ENCODE assay signal across 12 cellular contexts in genomic region chr5:177468329-177469058, GRCh38. TPM values are rescaled to one million over a fixed set of nuclear protein-coding genes. Genes with fewer than 3 reads are reported as not detected.
DNase-seq lines count a peak whose midpoint lies in the region; ATAC-seq and TF ChIP-seq lines count a peak whose summit lies in the region.
"Had no signal": no experiment of that assay in that cellular context is flagged by ENCODE, and none has a peak within 500 bp of the region (broad histone marks: within the 10 kb centered on the region; RNA-seq: fewer than 3 reads in every experiment).

No MANE protein-coding gene starts in this region.

- ATAC-seq in foreskin keratinocyte = peak; percentile 69
- ATAC-seq in HG03565 (IDR thresholded peaks at IDR 0.05; ENCODE audit: unreplicated experiment) = no peak

- H3K4me1 ChIP-seq in foreskin keratinocyte (peaks cover 12% of the 10 kb centered on the region), osteoblast (ENCODE audit: insufficient read depth, low read length) (peaks cover 38% of the 10 kb centered on the region)

- no peak overlapping the region for H3K4me3 ChIP-seq in osteoblast (ENCODE audit: insufficient read depth, low read length)

- peaks cover 58% of the 10 kb centered on the region for H4K20me1 ChIP-seq in osteoblast (ENCODE audit: insufficient read depth, low read length)

- H3K79me2 ChIP-seq in osteoblast (ENCODE audit: insufficient read depth, low read length) = peaks cover 49% of the 10 kb centered on the region

- DNase-seq in ELF-1 (ENCODE audit: low read depth, low spot score) = peak; percentile 79
- peak; percentile 29 for DNase-seq in T1000 (lab: John Stamatoyannopoulos, UW)
- peak; percentile 55 to 77 for DNase-seq in foreskin keratinocyte
- DNase-seq in osteoblast (ENCODE audit: insufficient read length, low spot score, missing footprints) = peak; percentile 94
- DNase-seq in cerebellum (ENCODE audit: low spot score) = no peak
- no peak for DNase-seq in SIG-M5 treated with dmso at 0.1 percent for 504 hours (lab: John Stamatoyannopoulos, UW; ENCODE audit: unreplicated experiment)
- DNase-seq in NCI-H1048 (lab: John Stamatoyannopoulos, UW) = no peak
- DNase-seq: activated B cell treated with CpG ODN at 0.5 μM for 24 hours; effector CD8-positive, alpha-beta T cell; NCI-H2171; stimulated activated CD4-positive, alpha-beta T cell treated with anti-CD3 and anti-CD28 coated beads, Interleukin-2, amount 100 ng/mL, for 24 hours had no signal

- no peak overlapping the region for H2AFZ ChIP-seq in osteoblast (ENCODE audit: low read length)

- H3K27me3 ChIP-seq in foreskin keratinocyte = no peaks in the 10 kb centered on the region
- H3K27me3 ChIP-seq in osteoblast (ENCODE audit: insufficient read depth, low read length) = no peaks in the 10 kb centered on the region

- TF ChIP-seq CTCF in foreskin keratinocyte (conservative IDR thresholded peaks at IDR 0.05) (no peak), osteoblast (IDR thresholded peaks at IDR 0.05; ENCODE audit: extremely low read depth, low read depth, low read length) (no peak)

- no peak overlapping the region for H3K4me2 ChIP-seq in osteoblast (ENCODE audit: insufficient read depth, low read length)

- H3K27ac ChIP-seq in foreskin keratinocyte (no peak overlapping the region), osteoblast (ENCODE audit: low read depth, low read length) (peak overlapping the region; percentile 80)

- H3K36me3 ChIP-seq in osteoblast (ENCODE audit: insufficient read depth, low read length) = peaks cover 37% of the 10 kb centered on the region

- no peaks in the 10 kb centered on the region for H3K9me3 ChIP-seq in osteoblast (ENCODE audit: low read depth, low read length)

RNA-seq across cellular contexts. Expression of gene DBN1, which starts 4.9 kb away (rescaled TPM):
- total RNA-seq in foreskin keratinocyte (80.8 and 88.5 TPM in 2 replicates), osteoblast (121 and 139 TPM in 2 replicates), cerebellum (139 TPM)
- polyA plus RNA-seq in foreskin keratinocyte = 69.8 and 78.7 TPM in 2 replicates

RNA-seq across cellular contexts. Expression of gene PRR7, which starts 21.9 kb away (rescaled TPM):
- 2.4 and 3.0 TPM in 2 replicates for total RNA-seq in foreskin keratinocyte
- 4.7 and 5.0 TPM in 2 replicates for polyA plus RNA-seq in foreskin keratinocyte
- total RNA-seq in osteoblast = 10.0 and 12.7 TPM in 2 replicates
- total RNA-seq in cerebellum = 5.9 TPM

RNA-seq across cellular contexts. Expression of gene PDLIM7, which starts 28.9 kb away (rescaled TPM):
- total RNA-seq in foreskin keratinocyte = 71.7 and 77.8 TPM in 2 replicates
- polyA plus RNA-seq in foreskin keratinocyte = 106 and 107 TPM in 2 replicates
- 157 and 159 TPM in 2 replicates for total RNA-seq in osteoblast
- 10.4 TPM for total RNA-seq in cerebellum

RNA-seq across cellular contexts. Expression of gene DOK3, which starts 41.1 kb away (rescaled TPM):
- 2.1 and 2.2 TPM in 2 replicates for total RNA-seq in foreskin keratinocyte
- polyA plus RNA-seq in foreskin keratinocyte = 1.4 and 2.0 TPM in 2 replicates
- total RNA-seq in osteoblast = 1.1 and 1.5 TPM in 2 replicates
- 6.4 TPM for total RNA-seq in cerebellum

RNA-seq across cellular contexts. Expression of gene GRK6, which starts 42.0 kb away (rescaled TPM):
- total RNA-seq in foreskin keratinocyte (49.4 and 58.1 TPM in 2 replicates), osteoblast (18.3 and 19.2 TPM in 2 replicates), cerebellum (16.2 TPM)
- 44.7 and 50.5 TPM in 2 replicates for polyA plus RNA-seq in foreskin keratinocyte

Comparison
In these comparisons a context has a peak if more than half of its experiments do, and no peak if none do; other contexts are left out.
1. DNase-seq: peak in ELF-1 (single experiment), T1000 (single experiment), foreskin keratinocyte (2 of 2) and osteoblast (single experiment); none in cerebellum (single experiment), SIG-M5 treated with dmso at 0.1 percent for 504 hours (single experiment) and NCI-H1048 (single experiment).